9 cellular contexts compared by ENCODE assay signal in genomic region chr16:87874639-87875472, GRCh38. TPM values are rescaled to one million over a fixed set of nuclear protein-coding genes. Genes with fewer than 3 reads are reported as not detected.
DNase-seq lines count a peak whose midpoint lies in the region; ATAC-seq and TF ChIP-seq lines count a peak whose summit lies in the region.
"Had no signal": no experiment of that assay in that cellular context is flagged by ENCODE, and none has a peak within 500 bp of the region (broad histone marks: within the 10 kb centered on the region; RNA-seq: fewer than 3 reads in every experiment).

No MANE protein-coding gene starts in this region.

- peaks cover 20% of the 10 kb centered on the region for H3K4me1 ChIP-seq in CD4-positive, CD25-positive, alpha-beta regulatory T cell (ENCODE audit: control insufficient read depth, insufficient read depth, low read length, poor library complexity, severe bottlenecking)
- peaks cover 44% of the 10 kb centered on the region for H3K4me1 ChIP-seq in OCI-LY1 (ENCODE audit: insufficient read depth, low read length, severe bottlenecking)
- peaks cover 14% of the 10 kb centered on the region for H3K4me1 ChIP-seq in HAP-1

- peak overlapping the region; percentile 43 for H3K9ac ChIP-seq in OCI-LY1 (ENCODE audit: low read length)

- peak overlapping the region; percentile 63 to 86 (median 66) for H3K27ac Mint-ChIP-seq in CD4-positive, CD25-positive, alpha-beta regulatory T cell
- peak overlapping the region; percentile 98 for H3K27ac Mint-ChIP-seq in activated T-cell treated with anti-CD3 and anti-CD28 coated beads, Interleukin-2, amount 50 U/mL, for 72 hours
- H3K27ac Mint-ChIP-seq in chondrocyte (ENCODE audit: unreplicated experiment): no peak overlapping the region

- H2AFZ ChIP-seq in OCI-LY1 (ENCODE audit: low read length): no peak overlapping the region

- H3K9me3 ChIP-seq in CD4-positive, CD25-positive, alpha-beta regulatory T cell (ENCODE audit: control insufficient read depth in 2 of 2, low read length in 2 of 2): no peaks in the 10 kb centered on the region
- no peaks in the 10 kb centered on the region for H3K9me3 ChIP-seq in OCI-LY1 (ENCODE audit: low read length)
- no peaks in the 10 kb centered on the region; the same call in 1 of the 2 replicates for H3K9me3 ChIP-seq in HAP-1
- H3K9me3 ChIP-seq: MG63 had no signal

- no peaks in the 10 kb centered on the region for H3F3A ChIP-seq in OCI-LY1 (ENCODE audit: insufficient read depth, low read length)

- H3K27ac ChIP-seq in CD4-positive, CD25-positive, alpha-beta regulatory T cell (ENCODE audit: insufficient read depth, low read length, poor library complexity, severe bottlenecking): peak overlapping the region; percentile 39
- H3K27ac ChIP-seq in OCI-LY1 (ENCODE audit: low read depth, low read length, poor library complexity, severe bottlenecking) (peak overlapping the region; percentile 88), brain microvascular endothelial cell (no peak overlapping the region)

- H3K9me3 Mint-ChIP-seq in CD4-positive, CD25-positive, alpha-beta regulatory T cell: peaks cover 0 to 2% (median 0%) of the 10 kb centered on the region in 7 donors
- peaks cover 0 to 5% of the 10 kb centered on the region in 2 donors for H3K9me3 Mint-ChIP-seq in activated T-cell treated with anti-CD3 and anti-CD28 coated beads, Interleukin-2, amount 50 U/mL, for 72 hours
- H3K9me3 Mint-ChIP-seq in chondrocyte (ENCODE audit: low read depth): no peaks in the 10 kb centered on the region

- H3K27me3 ChIP-seq in CD4-positive, CD25-positive, alpha-beta regulatory T cell (ENCODE audit: control insufficient read depth, insufficient read depth, low read length): no peaks in the 10 kb centered on the region
- H3K27me3 ChIP-seq in OCI-LY1 (ENCODE audit: insufficient read depth, low read length) (peaks cover 3% of the 10 kb centered on the region; the same call in 1 of the 2 replicates), HAP-1 (ENCODE audit: low read depth) (no peaks in the 10 kb centered on the region), brain microvascular endothelial cell (replicated peaks) (no peaks in the 10 kb centered on the region)
- H3K27me3 ChIP-seq: MG63 had no signal

- no peaks in the 10 kb centered on the region for H4K20me1 ChIP-seq in OCI-LY1 (ENCODE audit: insufficient read depth, low read length)

- no peaks in the 10 kb centered on the region for H3K36me3 ChIP-seq in CD4-positive, CD25-positive, alpha-beta regulatory T cell (ENCODE audit: control insufficient read depth, insufficient read depth, low read length)
- H3K36me3 ChIP-seq in OCI-LY1 (ENCODE audit: insufficient read depth, low read length): no peaks in the 10 kb centered on the region; the same call in 1 of the 2 replicates
- no peaks in the 10 kb centered on the region for H3K36me3 ChIP-seq in HAP-1 (replicated peaks)
- no peaks in the 10 kb centered on the region for H3K36me3 ChIP-seq in brain microvascular endothelial cell (replicated peaks)
- H3K36me3 ChIP-seq: MG63 had no signal

- H3K4me3 Mint-ChIP-seq in CD4-positive, CD25-positive, alpha-beta regulatory T cell: peak overlapping the region; percentile 0 to 86 (median 60)
- peak overlapping the region; percentile 69 to 85 for H3K4me3 Mint-ChIP-seq in activated T-cell treated with anti-CD3 and anti-CD28 coated beads, Interleukin-2, amount 50 U/mL, for 72 hours
- no peak overlapping the region for H3K4me3 Mint-ChIP-seq in chondrocyte (ENCODE audit: unreplicated experiment)

- H3K79me2 ChIP-seq in OCI-LY1 (ENCODE audit: insufficient read depth, low read length): no peaks in the 10 kb centered on the region

- DNase-seq in CD4-positive, CD25-positive, alpha-beta regulatory T cell: peak in 2 of 3 donors; percentile 31 to 86
- peak; percentile 85 to 88 for DNase-seq in activated T-cell treated with anti-CD3 and anti-CD28 coated beads, Interleukin-2, amount 50 U/mL, for 72 hours
- DNase-seq in stimulated activated CD4-positive, alpha-beta T cell treated with anti-CD3 and anti-CD28 coated beads, Interleukin-12 subunit alpha, Interleukin-12 subunit beta, amount 100 ng/mL, for 48 hours (ENCODE audit: low read depth in 2 of 3, low spot score in 1 of 3): peak; percentile 70 to 83 (median 78)
- DNase-seq in chondrocyte (ENCODE audit: low spot score): no peak
- DNase-seq in HAP-1 (ENCODE audit: low spot score in 2 of 2): no peak
- no peak for DNase-seq in brain microvascular endothelial cell
- DNase-seq: MG63 had no signal

- H3K4me2 ChIP-seq in OCI-LY1 (ENCODE audit: low read length): peak overlapping the region; percentile 67

- in situ Hi-C loops in HAP-1 (cut with MboI; ENCODE audit: low sequenced_read_pairs) (loop anchor here (25.0 kb wide), 1 partner anchor 488 kb away; the partner anchor contains the start of genes FBXO31 and MAP1LC3B), brain microvascular endothelial cell (cut with HindIII; ENCODE audit: low pct_ligation_motif_present, low sequenced_read_pairs) (no loop called here)

- peak overlapping the region; percentile 82 for H3K4me3 ChIP-seq in CD4-positive, CD25-positive, alpha-beta regulatory T cell (ENCODE audit: low read depth, low read length)
- H3K4me3 ChIP-seq in OCI-LY1 (ENCODE audit: low read depth, low read length, poor library complexity, severe bottlenecking): peak overlapping the region; percentile 42
- no peak overlapping the region for H3K4me3 ChIP-seq in HAP-1
- H3K4me3 ChIP-seq in brain microvascular endothelial cell (ENCODE audit: low read depth, low read length): no peak overlapping the region
- H3K4me3 ChIP-seq: MG63 had no signal

- peak; percentile 72 to 73 for ATAC-seq in CD4-positive, CD25-positive, alpha-beta regulatory T cell (ENCODE audit: low read depth in 2 of 2)
- peak; percentile 80 to 81 for ATAC-seq in activated T-cell treated with anti-CD3 and anti-CD28 coated beads, Interleukin-2, amount 50 U/mL, for 72 hours (replicated peaks in 1 of 2)
- no peak for ATAC-seq in HG02884 (IDR thresholded peaks at IDR 0.05; ENCODE audit: unreplicated experiment)

- peaks cover 9 to 25% (median 21%) of the 10 kb centered on the region in 4 donors for H3K4me1 Mint-ChIP-seq in CD4-positive, CD25-positive, alpha-beta regulatory T cell
- H3K4me1 Mint-ChIP-seq in activated T-cell treated with anti-CD3 and anti-CD28 coated beads, Interleukin-2, amount 50 U/mL, for 72 hours (ENCODE audit: low read depth): peaks cover 87% of the 10 kb centered on the region
- H3K4me1 Mint-ChIP-seq in chondrocyte (ENCODE audit: low read depth): peaks cover 19% of the 10 kb centered on the region

- no peaks in the 10 kb centered on the region for H3K36me3 Mint-ChIP-seq in CD4-positive, CD25-positive, alpha-beta regulatory T cell
- no peaks in the 10 kb centered on the region for H3K36me3 Mint-ChIP-seq in activated T-cell treated with anti-CD3 and anti-CD28 coated beads, Interleukin-2, amount 50 U/mL, for 72 hours (ENCODE audit: insufficient read depth in 2 of 2)
- no peaks in the 10 kb centered on the region for H3K36me3 Mint-ChIP-seq in chondrocyte (ENCODE audit: low read depth)

- H3K9me2 ChIP-seq in OCI-LY1 (ENCODE audit: low read depth, low read length): no peaks in the 10 kb centered on the region

- TF ChIP-seq CTCF in OCI-LY1 (IDR thresholded peaks at IDR 0.05; ENCODE audit: low read length) (no peak), chondrocyte (IDR thresholded peaks at IDR 0.05) (no peak), brain microvascular endothelial cell (IDR thresholded peaks at IDR 0.05; ENCODE audit: low read depth, low read length, missing control alignments) (no peak)

- no peaks in the 10 kb centered on the region for H3K27me3 Mint-ChIP-seq in CD4-positive, CD25-positive, alpha-beta regulatory T cell
- H3K27me3 Mint-ChIP-seq in activated T-cell treated with anti-CD3 and anti-CD28 coated beads, Interleukin-2, amount 50 U/mL, for 72 hours (ENCODE audit: low read depth): no peaks in the 10 kb centered on the region
- H3K27me3 Mint-ChIP-seq in chondrocyte (ENCODE audit: low read depth): no peaks in the 10 kb centered on the region

RNA-seq across cellular contexts. Expression of gene SLC7A5, which starts 5.5 kb away (rescaled TPM):
- total RNA-seq in CD4-positive, CD25-positive, alpha-beta regulatory T cell: 111 TPM
- polyA plus RNA-seq in CD4-positive, CD25-positive, alpha-beta regulatory T cell: 10 to 100 TPM; 10.3 to 13.3 (median 11.9) TPM
- total RNA-seq in activated T-cell treated with anti-CD3 and anti-CD28 coated beads, Interleukin-2, amount 50 U/mL, for 72 hours: 100 to 1,000 TPM; 463 to 508 TPM
- total RNA-seq in chondrocyte: 53.6 to 249 TPM (median 248 TPM) in 3 replicates

Comparison
In these comparisons a context has a peak if more than half of its experiments do, and no peak if none do; other contexts are left out.
1. DNase-seq: peak in CD4-positive, CD25-positive, alpha-beta regulatory T cell (2 of 3), activated T-cell treated with anti-CD3 and anti-CD28 coated beads, Interleukin-2, amount 50 U/mL, for 72 hours (2 of 2) and stimulated activated CD4-positive, alpha-beta T cell treated with anti-CD3 and anti-CD28 coated beads, Interleukin-12 subunit alpha, Interleukin-12 subunit beta, amount 100 ng/mL, for 48 hours (3 of 3); none in chondrocyte (single experiment), HAP-1 (0 of 2) and brain microvascular endothelial cell (single experiment).
2. H3K4me3 ChIP-seq: peak in CD4-positive, CD25-positive, alpha-beta regulatory T cell (single experiment) and OCI-LY1 (single experiment); none in HAP-1 (single experiment) and brain microvascular endothelial cell (single experiment).